10 cellular contexts compared by ENCODE assay signal in the genomic region with DNA sequence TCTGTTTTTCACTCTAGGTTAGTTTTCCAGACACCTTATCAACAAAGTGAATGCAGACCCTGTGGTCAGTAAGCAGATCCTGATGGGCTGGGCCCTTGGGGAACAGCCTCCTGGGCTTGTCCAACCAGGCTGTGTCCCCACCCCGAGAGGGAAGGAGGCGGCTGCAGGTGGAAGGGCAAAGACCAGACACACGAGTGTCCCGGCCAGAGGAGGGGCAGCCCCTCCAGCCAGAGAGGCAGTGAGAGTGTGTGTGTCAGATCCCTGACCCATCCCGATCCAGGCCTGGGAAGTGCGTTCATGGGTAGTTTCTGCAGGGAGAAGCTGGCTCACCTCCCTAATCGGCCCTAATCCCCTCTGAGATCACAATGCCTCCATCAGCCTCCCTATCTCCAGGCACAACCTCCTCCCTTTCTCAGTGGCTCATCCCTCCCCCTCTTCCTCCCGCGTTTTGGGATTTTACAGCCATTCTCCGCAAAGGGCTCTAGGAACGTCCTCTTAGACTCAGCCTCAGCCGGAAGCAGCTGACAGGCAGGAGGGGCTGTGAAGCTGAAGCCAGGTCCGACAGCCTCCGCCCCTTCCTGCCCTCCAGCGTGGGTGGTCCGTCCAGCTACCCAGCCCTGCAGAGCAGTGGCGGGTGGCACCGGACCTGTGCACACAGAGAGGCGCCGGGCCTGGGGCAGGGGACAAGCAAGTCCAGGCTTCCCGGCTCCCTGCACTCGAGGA. TPM values are rescaled to one million over a fixed set of nuclear protein-coding genes. Genes with fewer than 3 reads are reported as not detected.
DNase-seq lines count a peak whose midpoint lies in the region; ATAC-seq and TF ChIP-seq lines count a peak whose summit lies in the region.
"Had no signal": no experiment of that assay in that cellular context is flagged by ENCODE, and none has a peak within 500 bp of the region (broad histone marks: within the 10 kb centered on the region; RNA-seq: fewer than 3 reads in every experiment).

No MANE protein-coding gene starts in this region.

- H3K23ac ChIP-seq in mesenchymal stem cell (ENCODE audit: low read length in 2 of 2): no peak overlapping the region

- CTCF ChIA-PET in activated CD4-positive, alpha-beta T cell treated with anti-CD3 and anti-CD28 coated beads for 36 hours (lab: Charles Lee): interaction anchor here (0.5 to 0.7 kb wide), 3 partner anchors 19 to 1010 kb away, joined by 3 read pairs; partner anchors contain the start of gene PLEKHG4B

- H3K4me3 ChIP-seq in endodermal cell (ENCODE audit: low read length) (peak overlapping the region; percentile 69), mesenchymal stem cell (ENCODE audit: insufficient read depth in 1 of 2, low read depth in 1 of 2, low read length in 2 of 2) (peak overlapping the region in 1 of 2 experiments; percentile 13)
- H3K4me3 ChIP-seq: A549 had no signal

- H4K8ac ChIP-seq in mesenchymal stem cell (ENCODE audit: low read length): peak overlapping the region; percentile 81

- H3K36me3 ChIP-seq in endodermal cell (ENCODE audit: control insufficient read depth, insufficient read depth, low read length) (peaks cover 4% of the 10 kb centered on the region), mesenchymal stem cell (ENCODE audit: control insufficient read depth in 1 of 2, insufficient read depth in 2 of 2, low read depth in 1 of 2, low read length in 2 of 2) (peaks cover 0 to 5% of the 10 kb centered on the region in 2 experiments)

- peaks cover 60% of the 10 kb centered on the region for H3K4me1 Mint-ChIP-seq in activated CD4-positive, alpha-beta T cell treated with anti-CD3 and anti-CD28 coated beads for 36 hours
- peaks cover 45% of the 10 kb centered on the region for H3K4me1 Mint-ChIP-seq in activated CD4-positive, alpha-beta T cell treated with anti-CD3 and anti-CD28 coated beads, Interleukin-2, amount 10 ng/mL, durations not matched to agents 24 days and 14 days
- H3K4me1 Mint-ChIP-seq in endodermal cell (peaks cover 45% of the 10 kb centered on the region), type B pancreatic cell (ENCODE audit: unreplicated experiment) (peaks cover 46% of the 10 kb centered on the region)

- no peak overlapping the region for H2AFZ ChIP-seq in mesenchymal stem cell (ENCODE audit: low read depth, low read length)

- H3K9me3 Mint-ChIP-seq in activated CD4-positive, alpha-beta T cell treated with anti-CD3 and anti-CD28 coated beads for 36 hours (ENCODE audit: low read depth): no peaks in the 10 kb centered on the region
- no peaks in the 10 kb centered on the region for H3K9me3 Mint-ChIP-seq in activated CD4-positive, alpha-beta T cell treated with anti-CD3 and anti-CD28 coated beads, Interleukin-2, amount 10 ng/mL, durations not matched to agents 24 days and 14 days
- H3K9me3 Mint-ChIP-seq in endodermal cell (no peaks in the 10 kb centered on the region), type B pancreatic cell (no peaks in the 10 kb centered on the region)
- H3K9me3 Mint-ChIP-seq: activated naive CD8-positive, alpha-beta T cell treated with anti-CD3 and anti-CD28 coated beads for 36 hours had no signal

- H2BK12ac ChIP-seq in mesenchymal stem cell (ENCODE audit: low read length in 2 of 2): peak overlapping the region; percentile 40 to 59

- H4K91ac ChIP-seq in mesenchymal stem cell (ENCODE audit: low read length): peak overlapping the region; percentile 16

- no peak overlapping the region for H2BK15ac ChIP-seq in mesenchymal stem cell (ENCODE audit: low read depth, poor library complexity, severe bottlenecking)

- H3K4me1 ChIP-seq in endodermal cell (ENCODE audit: control insufficient read depth, insufficient read depth, low read length): peaks cover 33% of the 10 kb centered on the region
- H3K4me1 ChIP-seq in mesenchymal stem cell (ENCODE audit: control insufficient read depth, insufficient read depth, low read depth, low read length): peaks cover 20% of the 10 kb centered on the region

- peak overlapping the region in 1 of 2 experiments; percentile 58 for H3K14ac ChIP-seq in mesenchymal stem cell (ENCODE audit: low read length in 2 of 2)

- H3K27ac Mint-ChIP-seq in activated CD4-positive, alpha-beta T cell treated with anti-CD3 and anti-CD28 coated beads for 36 hours: no peak overlapping the region
- no peak overlapping the region for H3K27ac Mint-ChIP-seq in activated CD4-positive, alpha-beta T cell treated with anti-CD3 and anti-CD28 coated beads, Interleukin-2, amount 10 ng/mL, durations not matched to agents 24 days and 14 days
- H3K27ac Mint-ChIP-seq in endodermal cell (peak overlapping the region; percentile 93), type B pancreatic cell (peak overlapping the region; percentile 61)
- H3K27ac Mint-ChIP-seq: activated naive CD8-positive, alpha-beta T cell treated with anti-CD3 and anti-CD28 coated beads for 36 hours had no signal

- intact Hi-C loops in activated CD4-positive, alpha-beta T cell treated with anti-CD3 and anti-CD28 coated beads for 36 hours (cut with DNase I, micrococcal nuclease): no loop called here
- intact Hi-C loops in activated CD4-positive, alpha-beta T cell treated with anti-CD3 and anti-CD28 coated beads, Interleukin-2, amount 10 ng/mL, durations not matched to agents 24 days and 14 days (cut with micrococcal nuclease): loop anchor here (10.0 kb wide), 1 partner anchor 433 kb away; no protein-coding TSS in a partner anchor

- no peak overlapping the region for H3K4me3 Mint-ChIP-seq in activated CD4-positive, alpha-beta T cell treated with anti-CD3 and anti-CD28 coated beads for 36 hours
- H3K4me3 Mint-ChIP-seq in activated CD4-positive, alpha-beta T cell treated with anti-CD3 and anti-CD28 coated beads, Interleukin-2, amount 10 ng/mL, durations not matched to agents 24 days and 14 days: no peak overlapping the region
- H3K4me3 Mint-ChIP-seq in endodermal cell (peak overlapping the region; percentile 47), type B pancreatic cell (peak overlapping the region; percentile 72)
- H3K4me3 Mint-ChIP-seq: activated naive CD8-positive, alpha-beta T cell treated with anti-CD3 and anti-CD28 coated beads for 36 hours had no signal

- no peaks in the 10 kb centered on the region for H3K27me3 Mint-ChIP-seq in activated CD4-positive, alpha-beta T cell treated with anti-CD3 and anti-CD28 coated beads for 36 hours
- no peaks in the 10 kb centered on the region for H3K27me3 Mint-ChIP-seq in activated CD4-positive, alpha-beta T cell treated with anti-CD3 and anti-CD28 coated beads, Interleukin-2, amount 10 ng/mL, durations not matched to agents 24 days and 14 days
- H3K27me3 Mint-ChIP-seq in endodermal cell (ENCODE audit: insufficient read depth) (no peaks in the 10 kb centered on the region), type B pancreatic cell (no peaks in the 10 kb centered on the region)
- H3K27me3 Mint-ChIP-seq: activated naive CD8-positive, alpha-beta T cell treated with anti-CD3 and anti-CD28 coated beads for 36 hours had no signal

- H3K18ac ChIP-seq in mesenchymal stem cell (ENCODE audit: low read depth in 1 of 2, low read length in 2 of 2): peak overlapping the region; percentile 16 to 38

- no peak overlapping the region for H3K4me2 ChIP-seq in mesenchymal stem cell (ENCODE audit: low read length, poor library complexity, severe bottlenecking)
- H3K4me2 ChIP-seq: A549 had no signal

- H2AK5ac ChIP-seq in mesenchymal stem cell (ENCODE audit: low read length, severe bottlenecking): no peak overlapping the region

- H3K79me1 ChIP-seq in mesenchymal stem cell (replicated peaks; ENCODE audit: low read length, poor library complexity, severe bottlenecking): no peaks in the 10 kb centered on the region

- H3K27me3 ChIP-seq in endodermal cell (ENCODE audit: control insufficient read depth, insufficient read depth, low read length, poor library complexity, severe bottlenecking): no peaks in the 10 kb centered on the region
- H3K27me3 ChIP-seq in mesenchymal stem cell (ENCODE audit: control insufficient read depth in 1 of 2, insufficient read depth in 1 of 2, low read length in 2 of 2): peaks cover under 1 to 36% of the 10 kb centered on the region in 2 experiments

- no peak overlapping the region for H2BK120ac ChIP-seq in mesenchymal stem cell (ENCODE audit: low read depth, low read length)

- no peak for ATAC-seq in activated CD4-positive, alpha-beta T cell treated with anti-CD3 and anti-CD28 coated beads for 36 hours
- ATAC-seq in HG03520 (IDR thresholded peaks at IDR 0.05; ENCODE audit: unreplicated experiment): no peak
- ATAC-seq: A549 had no signal

- H3K9ac ChIP-seq in endodermal cell (ENCODE audit: extremely low read depth, low read length, poor library complexity, severe bottlenecking) (peak overlapping the region; percentile 69), mesenchymal stem cell (ENCODE audit: low read length) (peak overlapping the region; percentile 29)

- TF ChIP-seq CTCF in endodermal cell (conservative IDR thresholded peaks at IDR 0.05) (no peak), type B pancreatic cell (conservative IDR thresholded peaks at IDR 0.05) (no peak)

- DNase-seq in activated CD4-positive, alpha-beta T cell treated with anti-CD3 and anti-CD28 coated beads for 36 hours: peak; percentile 25
- no peak for DNase-seq in activated CD4-positive, alpha-beta T cell treated with anti-CD3 and anti-CD28 coated beads, Interleukin-2, amount 10 ng/mL, durations not matched to agents 24 days and 14 days
- DNase-seq in endodermal cell (peak; percentile 78), mesenchymal stem cell (peak; percentile 61), type B pancreatic cell (ENCODE audit: extremely low spot score, unreplicated experiment) (no peak), NCI-H1105 (lab: John Stamatoyannopoulos, UW) (no peak)
- DNase-seq in stimulated activated CD4-positive, alpha-beta T cell treated with anti-CD3 and anti-CD28 coated beads, Interleukin-4, amount 100 ng/mL, for 4 hours: no peak
- DNase-seq: activated naive CD8-positive, alpha-beta T cell treated with anti-CD3 and anti-CD28 coated beads for 36 hours had no signal

- no peaks in the 10 kb centered on the region for H3K36me3 Mint-ChIP-seq in activated CD4-positive, alpha-beta T cell treated with anti-CD3 and anti-CD28 coated beads for 36 hours (ENCODE audit: low read depth)
- H3K36me3 Mint-ChIP-seq in activated CD4-positive, alpha-beta T cell treated with anti-CD3 and anti-CD28 coated beads, Interleukin-2, amount 10 ng/mL, durations not matched to agents 24 days and 14 days (ENCODE audit: low read depth): peaks cover 5% of the 10 kb centered on the region
- H3K36me3 Mint-ChIP-seq in endodermal cell (ENCODE audit: low read depth) (no peaks in the 10 kb centered on the region), type B pancreatic cell (no peaks in the 10 kb centered on the region)
- H3K36me3 Mint-ChIP-seq: activated naive CD8-positive, alpha-beta T cell treated with anti-CD3 and anti-CD28 coated beads for 36 hours had no signal

- H3K27ac ChIP-seq in endodermal cell (ENCODE audit: low read depth, low read length): peak overlapping the region; percentile 61
- H3K27ac ChIP-seq in mesenchymal stem cell (ENCODE audit: low read length, poor library complexity, severe bottlenecking): no peak overlapping the region

- no peaks in the 10 kb centered on the region for H3K9me3 ChIP-seq in endodermal cell (ENCODE audit: control insufficient read depth, low read length)
- no peaks in the 10 kb centered on the region for H3K9me3 ChIP-seq in mesenchymal stem cell (ENCODE audit: control insufficient read depth, low read length)
- H3K9me3 ChIP-seq: A549 had no signal

- no peak overlapping the region for H2BK5ac ChIP-seq in mesenchymal stem cell (ENCODE audit: low read depth, low read length, poor library complexity, severe bottlenecking)

- 33% methylated on average over 22 of the region's 22 CpGs; no CpG with 5 or more reads in 1 of the 2 experiments for WGBS in endodermal cell (ENCODE audit: insufficient coverage in 1 of 2, insufficient read length in 1 of 2), 2 experiments
- WGBS in mesenchymal stem cell: 10% methylated on average over 20 of the region's 22 CpGs

- POLR2A ChIA-PET in activated CD4-positive, alpha-beta T cell treated with anti-CD3 and anti-CD28 coated beads for 36 hours (lab: Charles Lee): no interaction called here

- H3K4ac ChIP-seq in mesenchymal stem cell (ENCODE audit: low read depth in 1 of 2, low read length in 2 of 2): peak overlapping the region in 1 of 2 experiments; percentile 9

RNA-seq across cellular contexts. Expression of gene SLC12A7, which starts 9.7 kb away (rescaled TPM):
- 10 to 100 TPM; 18.5 to 21.6 TPM for total RNA-seq in activated CD4-positive, alpha-beta T cell treated with anti-CD3 and anti-CD28 coated beads for 36 hours
- 32.1 and 33.4 TPM in 2 replicates for total RNA-seq in activated CD4-positive, alpha-beta T cell treated with anti-CD3 and anti-CD28 coated beads, Interleukin-2, amount 10 ng/mL, durations not matched to agents 24 days and 14 days
- total RNA-seq in endodermal cell (10 to 100 TPM; 58.9 to 61.6 TPM), type B pancreatic cell (ENCODE audit: low replicate concordance) (44.7 and 57.6 TPM in 2 replicates)
- 45.1 TPM for polyA plus RNA-seq in endodermal cell (2013, experiment 1 of 2)
- 40.0 TPM for polyA plus RNA-seq in endodermal cell (2013, experiment 2 of 2)
- 23.4 TPM for polyA plus RNA-seq in mesenchymal stem cell (2013, experiment 1 of 2)
- polyA plus RNA-seq in mesenchymal stem cell (2013, experiment 2 of 2): 22.9 TPM

Comparison
In these comparisons a context has a peak if more than half of its experiments do, and no peak if none do; other contexts are left out.
1. DNase-seq: peak in activated CD4-positive, alpha-beta T cell treated with anti-CD3 and anti-CD28 coated beads for 36 hours (single experiment), endodermal cell (single experiment) and mesenchymal stem cell (single experiment); none in activated CD4-positive, alpha-beta T cell treated with anti-CD3 and anti-CD28 coated beads, Interleukin-2, amount 10 ng/mL, durations not matched to agents 24 days and 14 days (single experiment), type B pancreatic cell (single experiment), NCI-H1105 (single experiment) and stimulated activated CD4-positive, alpha-beta T cell treated with anti-CD3 and anti-CD28 coated beads, Interleukin-4, amount 100 ng/mL, for 4 hours (0 of 2).
2. H3K27ac Mint-ChIP-seq: peak in endodermal cell (single experiment) and type B pancreatic cell (single experiment); none in activated CD4-positive, alpha-beta T cell treated with anti-CD3 and anti-CD28 coated beads for 36 hours (single experiment) and activated CD4-positive, alpha-beta T cell treated with anti-CD3 and anti-CD28 coated beads, Interleukin-2, amount 10 ng/mL, durations not matched to agents 24 days and 14 days (single experiment).
3. H3K4me3 Mint-ChIP-seq: peak in endodermal cell (single experiment) and type B pancreatic cell (single experiment); none in activated CD4-positive, alpha-beta T cell treated with anti-CD3 and anti-CD28 coated beads for 36 hours (single experiment) and activated CD4-positive, alpha-beta T cell treated with anti-CD3 and anti-CD28 coated beads, Interleukin-2, amount 10 ng/mL, durations not matched to agents 24 days and 14 days (single experiment).